In genomic region chr12:62601765-62602444, GRCh38 we compare ENCODE assay signal across 1 cellular context.
TF ChIP-seq lines count a peak whose summit lies in the region.

No MANE protein-coding gene starts in this region.

TF ChIP-seq in K562, 482 proteins besides CTCF, POLR2A, EP300 and RAD21 (continued from another document):
- TF ChIP-seq, protein P1, sequence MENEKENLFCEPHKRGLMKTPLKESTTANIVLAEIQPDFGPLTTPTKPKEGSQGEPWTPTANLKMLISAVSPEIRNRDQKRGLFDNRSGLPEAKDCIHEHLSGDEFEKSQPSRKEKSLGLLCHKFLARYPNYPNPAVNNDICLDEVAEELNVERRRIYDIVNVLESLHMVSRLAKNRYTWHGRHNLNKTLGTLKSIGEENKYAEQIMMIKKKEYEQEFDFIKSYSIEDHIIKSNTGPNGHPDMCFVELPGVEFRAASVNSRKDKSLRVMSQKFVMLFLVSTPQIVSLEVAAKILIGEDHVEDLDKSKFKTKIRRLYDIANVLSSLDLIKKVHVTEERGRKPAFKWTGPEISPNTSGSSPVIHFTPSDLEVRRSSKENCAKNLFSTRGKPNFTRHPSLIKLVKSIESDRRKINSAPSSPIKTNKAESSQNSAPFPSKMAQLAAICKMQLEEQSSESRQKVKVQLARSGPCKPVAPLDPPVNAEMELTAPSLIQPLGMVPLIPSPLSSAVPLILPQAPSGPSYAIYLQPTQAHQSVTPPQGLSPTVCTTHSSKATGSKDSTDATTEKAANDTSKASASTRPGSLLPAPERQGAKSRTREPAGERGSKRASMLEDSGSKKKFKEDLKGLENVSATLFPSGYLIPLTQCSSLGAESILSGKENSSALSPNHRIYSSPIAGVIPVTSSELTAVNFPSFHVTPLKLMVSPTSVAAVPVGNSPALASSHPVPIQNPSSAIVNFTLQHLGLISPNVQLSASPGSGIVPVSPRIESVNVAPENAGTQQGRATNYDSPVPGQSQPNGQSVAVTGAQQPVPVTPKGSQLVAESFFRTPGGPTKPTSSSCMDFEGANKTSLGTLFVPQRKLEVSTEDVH (IDR thresholded peaks at IDR 0.05; ENCODE audit: low read depth, partially characterized antibody) = peak; percentile 88
- TF ChIP-seq MYC (IDR thresholded peaks at IDR 0.05; ENCODE audit: low read depth, low read length) (no peak), MYC (CRISPR knock-in tag; IDR thresholded peaks at IDR 0.05; ENCODE audit: borderline replicate concordance, low read depth) (no peak), RBM17 (IDR thresholded peaks at IDR 0.05; ENCODE audit: borderline replicate concordance, low read depth, low read length) (no peak), TAL1 (IDR thresholded peaks at IDR 0.05) (no peak), RBM34 (IDR thresholded peaks at IDR 0.05; ENCODE audit: borderline replicate concordance, insufficient read depth, low read length) (no peak), MAZ (CRISPR knock-in tag; conservative IDR thresholded peaks at IDR 0.05 in 1 of 2, IDR thresholded peaks at IDR 0.05 in 1 of 2) (no peak), LEF1 (IDR thresholded peaks at IDR 0.05) (peak; percentile 47; the same call in 1 of the 2 replicates), TCF7L2 (IDR thresholded peaks at IDR 0.05; ENCODE audit: low read depth, low read length) (no peak), U2AF1 (optimal IDR thresholded peaks at IDR 0.05; ENCODE audit: low read depth, low read length) (no peak), NFE2 (IDR thresholded peaks at IDR 0.05; ENCODE audit: low read depth) (no peak), BACH1 (tag; IDR thresholded peaks at IDR 0.05) (0 out of 2 replicates have a peak, but pooled peaks have one; percentile 71), TOE1 (IDR thresholded peaks at IDR 0.05; ENCODE audit: borderline replicate concordance) (no peak), TOE1 (CRISPR knock-in tag; IDR thresholded peaks at IDR 0.05; ENCODE audit: borderline replicate concordance, low read depth) (0 out of 2 replicates have a peak, but pooled peaks have one; percentile 26), ASH1L (IDR thresholded peaks at IDR 0.05; ENCODE audit: borderline replicate concordance, low read depth, partially characterized antibody) (peak; percentile 35), NCOA1 (IDR thresholded peaks at IDR 0.05; ENCODE audit: low read depth) (no peak), CBX5 (IDR thresholded peaks at IDR 0.05; ENCODE audit: borderline replicate concordance, low read depth) (no peak), ZEB2 (IDR thresholded peaks at IDR 0.05) (no peak), ATF3 (IDR thresholded peaks at IDR 0.05) (no peak), ATF3 (CRISPR knock-in tag; conservative IDR thresholded peaks at IDR 0.05) (no peak), YBX1 (IDR thresholded peaks at IDR 0.05) (no peak), JUN (IDR thresholded peaks at IDR 0.05; ENCODE audit: borderline replicate concordance, low read depth, low read length) (no peak), JUN (CRISPR knock-in tag; IDR thresholded peaks at IDR 0.05; ENCODE audit: borderline replicate concordance) (0 out of 2 replicates have a peak, but pooled peaks have one; percentile 70), E2F3 (CRISPR knock-in tag; IDR thresholded peaks at IDR 0.05) (no peak)
- TF ChIP-seq, protein P2, sequence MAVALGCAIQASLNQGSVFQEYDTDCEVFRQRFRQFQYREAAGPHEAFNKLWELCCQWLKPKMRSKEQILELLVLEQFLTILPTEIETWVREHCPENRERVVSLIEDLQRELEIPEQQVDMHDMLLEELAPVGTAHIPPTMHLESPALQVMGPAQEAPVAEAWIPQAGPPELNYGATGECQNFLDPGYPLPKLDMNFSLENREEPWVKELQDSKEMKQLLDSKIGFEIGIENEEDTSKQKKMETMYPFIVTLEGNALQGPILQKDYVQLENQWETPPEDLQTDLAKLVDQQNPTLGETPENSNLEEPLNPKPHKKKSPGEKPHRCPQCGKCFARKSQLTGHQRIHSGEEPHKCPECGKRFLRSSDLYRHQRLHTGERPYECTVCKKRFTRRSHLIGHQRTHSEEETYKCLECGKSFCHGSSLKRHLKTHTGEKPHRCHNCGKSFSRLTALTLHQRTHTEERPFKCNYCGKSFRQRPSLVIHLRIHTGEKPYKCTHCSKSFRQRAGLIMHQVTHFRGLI (CRISPR knock-in tag; IDR thresholded peaks at IDR 0.05) = 0 out of 2 replicates have a peak, but pooled peaks have one; percentile 51
- TF ChIP-seq, protein P3, sequence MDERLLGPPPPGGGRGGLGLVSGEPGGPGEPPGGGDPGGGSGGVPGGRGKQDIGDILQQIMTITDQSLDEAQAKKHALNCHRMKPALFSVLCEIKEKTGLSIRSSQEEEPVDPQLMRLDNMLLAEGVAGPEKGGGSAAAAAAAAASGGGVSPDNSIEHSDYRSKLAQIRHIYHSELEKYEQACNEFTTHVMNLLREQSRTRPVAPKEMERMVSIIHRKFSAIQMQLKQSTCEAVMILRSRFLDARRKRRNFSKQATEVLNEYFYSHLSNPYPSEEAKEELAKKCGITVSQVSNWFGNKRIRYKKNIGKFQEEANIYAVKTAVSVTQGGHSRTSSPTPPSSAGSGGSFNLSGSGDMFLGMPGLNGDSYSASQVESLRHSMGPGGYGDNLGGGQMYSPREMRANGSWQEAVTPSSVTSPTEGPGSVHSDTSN (CRISPR knock-in tag; IDR thresholded peaks at IDR 0.05; ENCODE audit: low read depth) = no peak
- TF ChIP-seq, protein P3 (tag; conservative IDR thresholded peaks at IDR 0.05; ENCODE audit: low read depth) = no peak
- TF ChIP-seq, protein P4, sequence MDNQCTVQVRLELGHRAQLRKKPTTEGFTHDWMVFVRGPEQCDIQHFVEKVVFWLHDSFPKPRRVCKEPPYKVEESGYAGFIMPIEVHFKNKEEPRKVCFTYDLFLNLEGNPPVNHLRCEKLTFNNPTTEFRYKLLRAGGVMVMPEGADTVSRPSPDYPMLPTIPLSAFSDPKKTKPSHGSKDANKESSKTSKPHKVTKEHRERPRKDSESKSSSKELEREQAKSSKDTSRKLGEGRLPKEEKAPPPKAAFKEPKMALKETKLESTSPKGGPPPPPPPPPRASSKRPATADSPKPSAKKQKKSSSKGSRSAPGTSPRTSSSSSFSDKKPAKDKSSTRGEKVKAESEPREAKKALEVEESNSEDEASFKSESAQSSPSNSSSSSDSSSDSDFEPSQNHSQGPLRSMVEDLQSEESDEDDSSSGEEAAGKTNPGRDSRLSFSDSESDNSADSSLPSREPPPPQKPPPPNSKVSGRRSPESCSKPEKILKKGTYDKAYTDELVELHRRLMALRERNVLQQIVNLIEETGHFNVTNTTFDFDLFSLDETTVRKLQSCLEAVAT (IDR thresholded peaks at IDR 0.05) = no peak
- TF ChIP-seq, protein P5, sequence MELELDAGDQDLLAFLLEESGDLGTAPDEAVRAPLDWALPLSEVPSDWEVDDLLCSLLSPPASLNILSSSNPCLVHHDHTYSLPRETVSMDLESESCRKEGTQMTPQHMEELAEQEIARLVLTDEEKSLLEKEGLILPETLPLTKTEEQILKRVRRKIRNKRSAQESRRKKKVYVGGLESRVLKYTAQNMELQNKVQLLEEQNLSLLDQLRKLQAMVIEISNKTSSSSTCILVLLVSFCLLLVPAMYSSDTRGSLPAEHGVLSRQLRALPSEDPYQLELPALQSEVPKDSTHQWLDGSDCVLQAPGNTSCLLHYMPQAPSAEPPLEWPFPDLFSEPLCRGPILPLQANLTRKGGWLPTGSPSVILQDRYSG (tag; conservative IDR thresholded peaks at IDR 0.05; ENCODE audit: low read depth) = no peak
